In genomic region chr20:35661013-35661412, GRCh38 we compare ENCODE assay signal across 10 cellular contexts. TPM values are rescaled to one million over a fixed set of nuclear protein-coding genes. Genes with fewer than 3 reads are reported as not detected.
DNase-seq lines count a peak whose midpoint lies in the region; ATAC-seq, FAIRE-seq and TF ChIP-seq lines count a peak whose summit lies in the region.
"Had no signal": no experiment of that assay in that cellular context is flagged by ENCODE, and none has a peak within 500 bp of the region (broad histone marks: within the 10 kb centered on the region; RNA-seq: fewer than 3 reads in every experiment).

No MANE protein-coding gene starts in this region.

- ATAC-seq in GM18870 (IDR thresholded peaks at IDR 0.05; ENCODE audit: unreplicated experiment), result no peak

- H3K27me3 ChIP-seq in WERI-Rb-1 (ENCODE audit: insufficient read depth, low read depth, severe bottlenecking), result no peaks in the 10 kb centered on the region

- CTCF ChIA-PET in activated naive CD4-positive, alpha-beta T cell treated with anti-CD3 and anti-CD28 coated beads for 36 hours (lab: Charles Lee), result interaction anchor here (0.9 to 3.0 kb wide), 4 partner anchors 42 to 82 kb away, joined by 3 to 14 read pairs (median 4); no protein-coding TSS in a partner anchor

- peaks cover 43% of the 10 kb centered on the region for H3K36me3 Mint-ChIP-seq in activated naive CD4-positive, alpha-beta T cell treated with anti-CD3 and anti-CD28 coated beads for 36 hours (ENCODE audit: low read depth)
- peaks cover 27% of the 10 kb centered on the region for H3K36me3 Mint-ChIP-seq in activated T-helper 1 cell treated with anti-CD3 and anti-CD28 coated beads, Interleukin-12 subunit alpha, Interleukin-12 subunit beta, Interleukin-2, Interleukin-4 antibody, amounts not matched to agents 30 ng/mL and 10 ng/mL and 1 ng/mL, durations not matched to agents 14 hours and 24 hours and 36 hours (ENCODE audit: low read depth)
- peaks cover 13% of the 10 kb centered on the region for H3K36me3 Mint-ChIP-seq in type B pancreatic cell

- peaks cover 6 to 19% of the 10 kb centered on the region in 2 donors for H3K4me1 ChIP-seq in kidney (ENCODE audit: control insufficient read depth in 1 of 2, insufficient read depth in 1 of 2, low read depth in 1 of 2, low read length in 2 of 2)

- peaks cover 66% of the 10 kb centered on the region for H3K4me1 Mint-ChIP-seq in activated naive CD4-positive, alpha-beta T cell treated with anti-CD3 and anti-CD28 coated beads for 36 hours (ENCODE audit: low read depth)
- peaks cover 71% of the 10 kb centered on the region for H3K4me1 Mint-ChIP-seq in activated T-helper 1 cell treated with anti-CD3 and anti-CD28 coated beads, Interleukin-12 subunit alpha, Interleukin-12 subunit beta, Interleukin-2, Interleukin-4 antibody, amounts not matched to agents 30 ng/mL and 10 ng/mL and 1 ng/mL, durations not matched to agents 14 hours and 24 hours and 36 hours (ENCODE audit: low read depth)
- peaks cover 52% of the 10 kb centered on the region for H3K4me1 Mint-ChIP-seq in type B pancreatic cell (ENCODE audit: unreplicated experiment)

- H3K27ac Mint-ChIP-seq in activated naive CD4-positive, alpha-beta T cell treated with anti-CD3 and anti-CD28 coated beads for 36 hours, result peak overlapping the region; percentile 99
- peak overlapping the region; percentile 99 for H3K27ac Mint-ChIP-seq in activated T-helper 1 cell treated with anti-CD3 and anti-CD28 coated beads, Interleukin-12 subunit alpha, Interleukin-12 subunit beta, Interleukin-2, Interleukin-4 antibody, amounts not matched to agents 30 ng/mL and 10 ng/mL and 1 ng/mL, durations not matched to agents 14 hours and 24 hours and 36 hours
- peak overlapping the region; percentile 99 for H3K27ac Mint-ChIP-seq in type B pancreatic cell

- H3K27me3 Mint-ChIP-seq in activated naive CD4-positive, alpha-beta T cell treated with anti-CD3 and anti-CD28 coated beads for 36 hours (ENCODE audit: low read depth), result no peaks in the 10 kb centered on the region
- no peaks in the 10 kb centered on the region for H3K27me3 Mint-ChIP-seq in activated T-helper 1 cell treated with anti-CD3 and anti-CD28 coated beads, Interleukin-12 subunit alpha, Interleukin-12 subunit beta, Interleukin-2, Interleukin-4 antibody, amounts not matched to agents 30 ng/mL and 10 ng/mL and 1 ng/mL, durations not matched to agents 14 hours and 24 hours and 36 hours (ENCODE audit: insufficient read depth)
- no peaks in the 10 kb centered on the region for H3K27me3 Mint-ChIP-seq in type B pancreatic cell

- no peak for FAIRE-seq in kidney (lab: Jason Lieb, UNC)

- peak; percentile 16 for DNase-seq in activated naive CD4-positive, alpha-beta T cell treated with anti-CD3 and anti-CD28 coated beads for 36 hours
- no peak for DNase-seq in activated naive CD4-positive, alpha-beta T cell treated with anti-CD3 and anti-CD28 coated beads, Interleukin-2, amount 50 U/mL, for 16 hours
- DNase-seq in activated T-helper 1 cell treated with anti-CD3 and anti-CD28 coated beads, Interleukin-12 subunit alpha, Interleukin-12 subunit beta, Interleukin-2, Interleukin-4 antibody, amounts not matched to agents 30 ng/mL and 10 ng/mL and 1 ng/mL, durations not matched to agents 14 hours and 24 hours and 36 hours (ENCODE audit: low spot score), result no peak
- DNase-seq in kidney (no peak), type B pancreatic cell (ENCODE audit: extremely low spot score, unreplicated experiment) (no peak), WERI-Rb-1 (no peak), hepatic stellate cell (ENCODE audit: low spot score) (no peak)
- DNase-seq: activated CD8-positive, alpha-beta memory T cell treated with anti-CD3 and anti-CD28 coated beads for 24 hours; NCI-H2227 treated with DMSO at 0.1 percent for 48 hours had no signal

- H3K4me3 Mint-ChIP-seq in activated naive CD4-positive, alpha-beta T cell treated with anti-CD3 and anti-CD28 coated beads for 36 hours, result peak overlapping the region; percentile 95
- H3K4me3 Mint-ChIP-seq in activated T-helper 1 cell treated with anti-CD3 and anti-CD28 coated beads, Interleukin-12 subunit alpha, Interleukin-12 subunit beta, Interleukin-2, Interleukin-4 antibody, amounts not matched to agents 30 ng/mL and 10 ng/mL and 1 ng/mL, durations not matched to agents 14 hours and 24 hours and 36 hours, result peak overlapping the region; percentile 95
- peak overlapping the region; percentile 52 for H3K4me3 Mint-ChIP-seq in type B pancreatic cell

- H3K9ac ChIP-seq in kidney (ENCODE audit: low read length in 2 of 2), result no peak overlapping the region

- peak overlapping the region; percentile 3 to 52 for H3K4me3 ChIP-seq in kidney (ENCODE audit: low read length in 2 of 2)
- H3K4me3 ChIP-seq in WERI-Rb-1 (ENCODE audit: low read depth, low read length), result no peak overlapping the region

- TF ChIP-seq CTCF in kidney (IDR thresholded peaks at IDR 0.05; ENCODE audit: borderline replicate concordance, extremely low read depth, insufficient read depth), result no peak
- TF ChIP-seq CTCF in type B pancreatic cell (conservative IDR thresholded peaks at IDR 0.05), result no peak
- TF ChIP-seq CTCF in WERI-Rb-1 (IDR thresholded peaks at IDR 0.05; ENCODE audit: low read depth, low read length), result no peak

- no peak overlapping the region for H3K27ac ChIP-seq in kidney (ENCODE audit: low read depth in 2 of 2, low read length in 2 of 2)
- H3K27ac ChIP-seq in WERI-Rb-1, result no peak overlapping the region

- H3K9me3 ChIP-seq in kidney (ENCODE audit: control insufficient read depth in 1 of 2, low read length in 2 of 2) (no peaks in the 10 kb centered on the region), WERI-Rb-1 (ENCODE audit: severe bottlenecking) (no peaks in the 10 kb centered on the region)

- H3K36me3 ChIP-seq in kidney (ENCODE audit: control insufficient read depth in 1 of 2, insufficient read depth in 2 of 2, low read length in 2 of 2) (no peaks in the 10 kb centered on the region), WERI-Rb-1 (peaks cover 26% of the 10 kb centered on the region)

- intact Hi-C loops in activated naive CD4-positive, alpha-beta T cell treated with anti-CD3 and anti-CD28 coated beads for 36 hours (cut with micrococcal nuclease), result loop anchor here (2.0 to 10.0 kb wide), 6 partner anchors 119 to 1669 kb away; partner anchors contain the start of genes ERGIC3, NCOA6, RALY and TRPC4AP
- intact Hi-C loops in activated T-helper 1 cell treated with anti-CD3 and anti-CD28 coated beads, Interleukin-12 subunit alpha, Interleukin-12 subunit beta, Interleukin-2, Interleukin-4 antibody, amounts not matched to agents 30 ng/mL and 10 ng/mL and 1 ng/mL, durations not matched to agents 14 hours and 24 hours and 36 hours (cut with micrococcal nuclease), result loop anchor here (1.0 to 10.0 kb wide), 6 partner anchors 45 to 952 kb away; partner anchors contain the start of gene CEP250
- intact Hi-C loops in kidney (cut with DNase I), result no loop called here

- H3K9me3 Mint-ChIP-seq in activated naive CD4-positive, alpha-beta T cell treated with anti-CD3 and anti-CD28 coated beads for 36 hours, result peaks cover 6% of the 10 kb centered on the region
- no peaks in the 10 kb centered on the region for H3K9me3 Mint-ChIP-seq in activated T-helper 1 cell treated with anti-CD3 and anti-CD28 coated beads, Interleukin-12 subunit alpha, Interleukin-12 subunit beta, Interleukin-2, Interleukin-4 antibody, amounts not matched to agents 30 ng/mL and 10 ng/mL and 1 ng/mL, durations not matched to agents 14 hours and 24 hours and 36 hours
- no peaks in the 10 kb centered on the region for H3K9me3 Mint-ChIP-seq in type B pancreatic cell

RNA-seq across cellular contexts. Expression of gene CPNE1, which starts 3.7 kb away (rescaled TPM):
- total RNA-seq in activated naive CD4-positive, alpha-beta T cell treated with anti-CD3 and anti-CD28 coated beads for 36 hours, result 100 to 1,000 TPM; 261 to 281 TPM
- 304 and 308 TPM in 2 replicates for total RNA-seq in activated T-helper 1 cell treated with anti-CD3 and anti-CD28 coated beads, Interleukin-12 subunit alpha, Interleukin-12 subunit beta, Interleukin-2, Interleukin-4 antibody, amounts not matched to agents 30 ng/mL and 10 ng/mL and 1 ng/mL, durations not matched to agents 14 hours and 24 hours and 36 hours
- total RNA-seq in kidney (145 TPM), type B pancreatic cell (ENCODE audit: low replicate concordance) (115 and 192 TPM in 2 replicates)
- 128 TPM for polyA plus RNA-seq in kidney (ENCODE audit: insufficient read depth, low read depth, low replicate concordance)

RNA-seq across cellular contexts. Expression of gene RBM12, which starts 3.7 kb away (rescaled TPM):
- 100 to 1,000 TPM; 106 to 110 TPM for total RNA-seq in activated naive CD4-positive, alpha-beta T cell treated with anti-CD3 and anti-CD28 coated beads for 36 hours
- 151 and 168 TPM in 2 replicates for total RNA-seq in activated T-helper 1 cell treated with anti-CD3 and anti-CD28 coated beads, Interleukin-12 subunit alpha, Interleukin-12 subunit beta, Interleukin-2, Interleukin-4 antibody, amounts not matched to agents 30 ng/mL and 10 ng/mL and 1 ng/mL, durations not matched to agents 14 hours and 24 hours and 36 hours
- total RNA-seq in kidney, result 101 TPM
- polyA plus RNA-seq in kidney (ENCODE audit: insufficient read depth, low read depth, low replicate concordance), result 11.1 TPM
- total RNA-seq in type B pancreatic cell (ENCODE audit: low replicate concordance), result 122 and 153 TPM in 2 replicates

RNA-seq across cellular contexts. Expression of gene NFS1, which starts 38.1 kb away (rescaled TPM):
- total RNA-seq in activated naive CD4-positive, alpha-beta T cell treated with anti-CD3 and anti-CD28 coated beads for 36 hours, result 10 to 100 TPM; 33.6 to 38.1 TPM
- total RNA-seq in activated T-helper 1 cell treated with anti-CD3 and anti-CD28 coated beads, Interleukin-12 subunit alpha, Interleukin-12 subunit beta, Interleukin-2, Interleukin-4 antibody, amounts not matched to agents 30 ng/mL and 10 ng/mL and 1 ng/mL, durations not matched to agents 14 hours and 24 hours and 36 hours, result 35.7 and 36.2 TPM in 2 replicates
- total RNA-seq in kidney (31.5 TPM), type B pancreatic cell (ENCODE audit: low replicate concordance) (26.7 and 29.9 TPM in 2 replicates)
- polyA plus RNA-seq in kidney (ENCODE audit: insufficient read depth, low read depth, low replicate concordance), result 71.2 TPM

RNA-seq across cellular contexts. Expression of gene ROMO1, which starts 38.2 kb away (rescaled TPM):
- 100 to 1,000 TPM; 120 to 134 TPM for total RNA-seq in activated naive CD4-positive, alpha-beta T cell treated with anti-CD3 and anti-CD28 coated beads for 36 hours
- 80.3 and 95.6 TPM in 2 replicates for total RNA-seq in activated T-helper 1 cell treated with anti-CD3 and anti-CD28 coated beads, Interleukin-12 subunit alpha, Interleukin-12 subunit beta, Interleukin-2, Interleukin-4 antibody, amounts not matched to agents 30 ng/mL and 10 ng/mL and 1 ng/mL, durations not matched to agents 14 hours and 24 hours and 36 hours
- total RNA-seq in kidney (141 TPM), type B pancreatic cell (ENCODE audit: low replicate concordance) (131 and 160 TPM in 2 replicates)
- 408 TPM for polyA plus RNA-seq in kidney (ENCODE audit: insufficient read depth, low read depth, low replicate concordance)

RNA-seq across cellular contexts. Expression of gene SPAG4, which starts 45.4 kb away (rescaled TPM):
- 1 to 10 TPM; 2.9 to 3.6 TPM for total RNA-seq in activated naive CD4-positive, alpha-beta T cell treated with anti-CD3 and anti-CD28 coated beads for 36 hours
- 3.6 and 5.1 TPM in 2 replicates for total RNA-seq in activated T-helper 1 cell treated with anti-CD3 and anti-CD28 coated beads, Interleukin-12 subunit alpha, Interleukin-12 subunit beta, Interleukin-2, Interleukin-4 antibody, amounts not matched to agents 30 ng/mL and 10 ng/mL and 1 ng/mL, durations not matched to agents 14 hours and 24 hours and 36 hours
- 16.0 TPM for total RNA-seq in kidney
- 13.1 TPM for polyA plus RNA-seq in kidney (ENCODE audit: insufficient read depth, low read depth, low replicate concordance)
- 1.6 and 2.4 TPM in 2 replicates for total RNA-seq in type B pancreatic cell (ENCODE audit: low replicate concordance)
